Comparison of ENCODE assay signal across 8 cellular contexts in genomic region chr11:124682443-124682842, GRCh38. TPM values are rescaled to one million over a fixed set of nuclear protein-coding genes. Genes with fewer than 3 reads are reported as not detected.
"Had no signal": no experiment of that assay in that cellular context is flagged by ENCODE, and none has a peak within 500 bp of the region (broad histone marks: within the 10 kb centered on the region; RNA-seq: fewer than 3 reads in every experiment).

No MANE protein-coding gene starts in this region.

- DNase-seq: H9, HCEC 1CT, KG1 had no signal

- ATAC-seq: GM23338, HepG2 had no signal

- H3K27ac ChIP-seq: HL-60 had no signal

- FAIRE-seq: H1, H54, HepG2 had no signal

- H3K4me3 ChIP-seq: GM23338 had no signal

RNA-seq across cellular contexts. Expression of gene NRGN, which starts 57.3 kb away (rescaled TPM):
- total RNA-seq: HepG2 had no signal
